Comparison of ENCODE assay signal across 37 cellular contexts in genomic region chr1:15991427-15992186, GRCh38. TPM values are rescaled to one million over a fixed set of nuclear protein-coding genes. Genes with fewer than 3 reads are reported as not detected.
"Had no signal": no experiment of that assay in that cellular context is flagged by ENCODE, and none has a peak within 500 bp of the region (broad histone marks: within the 10 kb centered on the region; RNA-seq: fewer than 3 reads in every experiment).

No MANE protein-coding gene starts in this region.

- H3K9me3 Mint-ChIP-seq: dendritic cell treated with granulocyte-macrophage colony-stimulating factor and Interleukin-4, amounts not matched to agents 40 ng/mL and 50 ng/mL, for 4 days; naive thymus-derived CD4-positive, alpha-beta T cell; nephron; neural progenitor cell; type B pancreatic cell had no signal

- H3K27me3 Mint-ChIP-seq: dendritic cell treated with granulocyte-macrophage colony-stimulating factor and Interleukin-4, amounts not matched to agents 40 ng/mL and 50 ng/mL, for 4 days; type B pancreatic cell had no signal

- ATAC-seq: foreskin keratinocyte; gastroesophageal sphincter; heart left ventricle; left lobe of liver; naive thymus-derived CD4-positive, alpha-beta T cell; psoas muscle; right cardiac atrium; stimulated activated naive CD8-positive, alpha-beta T cell treated with anti-CD3 and anti-CD28 coated beads, Interleukin-15, Interleukin-2, amounts not matched to agents 100 U/mL and 50 U/mL, for 24 hours had no signal

- H3K9ac ChIP-seq: neural progenitor cell had no signal

- H3K27ac ChIP-seq: colonic mucosa, esophagus muscularis mucosa, foreskin keratinocyte, gastroesophageal sphincter, heart left ventricle, hepatocyte, neural progenitor cell, psoas muscle, skin epidermis, testis, tibial artery had no signal

- H3K27ac Mint-ChIP-seq: dendritic cell treated with granulocyte-macrophage colony-stimulating factor and Interleukin-4, amounts not matched to agents 40 ng/mL and 50 ng/mL, for 4 days; nephron; type B pancreatic cell had no signal

- FAIRE-seq: endothelial cell of umbilical vein, kidney had no signal

- H3K36me3 ChIP-seq: colonic mucosa, esophagus muscularis mucosa, gastroesophageal sphincter, heart left ventricle, neural progenitor cell, tibial artery had no signal

- H3K4me3 ChIP-seq: colonic mucosa, esophagus muscularis mucosa, gastroesophageal sphincter, heart left ventricle, hepatocyte, neural progenitor cell, psoas muscle, skin epidermis, testis, tibial artery had no signal

- H3K9me3 ChIP-seq: colonic mucosa, esophagus muscularis mucosa, gastroesophageal sphincter, heart left ventricle, psoas muscle, testis, tibial artery had no signal

- H3K4me1 ChIP-seq: colonic mucosa, foreskin keratinocyte, heart left ventricle, neural progenitor cell, psoas muscle, testis, tibial artery had no signal

- H3K36me3 Mint-ChIP-seq: naive thymus-derived CD4-positive, alpha-beta T cell; neural progenitor cell; type B pancreatic cell had no signal

- DNase-seq: colonic mucosa; effector CD8-positive, alpha-beta T cell; foreskin keratinocyte; heart left ventricle; kidney; mesenchymal stem cell; midbrain; naive thymus-derived CD4-positive, alpha-beta T cell; nucleus accumbens; psoas muscle; right cardiac atrium; stimulated activated CD4-positive, alpha-beta T cell treated with anti-CD3 and anti-CD28 coated beads, Interleukin-15, amount 100 ng/mL, for 24 hours; stimulated activated CD4-positive, alpha-beta T cell treated with anti-CD3 and anti-CD28 coated beads, Interleukin-4, amount 100 ng/mL, for 1 hour; stimulated activated CD8-positive, alpha-beta memory T cell treated with anti-CD3 and anti-CD28 coated beads, Interleukin-4, amount 100 ng/mL, for 48 hours; stimulated activated naive CD8-positive, alpha-beta T cell treated with anti-CD3 and anti-CD28 coated beads, Interleukin-15, Interleukin-2, amounts not matched to agents 100 U/mL and 50 U/mL, for 24 hours; substantia nigra; testis; tibial artery had no signal

- H3K27me3 ChIP-seq: colonic mucosa, esophagus muscularis mucosa, foreskin keratinocyte, gastroesophageal sphincter, heart left ventricle, hepatocyte, neural progenitor cell, testis, tibial artery had no signal

- H3K4me2 ChIP-seq: hepatocyte, neural progenitor cell had no signal

- H2AFZ ChIP-seq: hepatocyte, neural progenitor cell had no signal

- H3K4me3 Mint-ChIP-seq: dendritic cell treated with granulocyte-macrophage colony-stimulating factor and Interleukin-4, amounts not matched to agents 40 ng/mL and 50 ng/mL, for 4 days; naive thymus-derived CD4-positive, alpha-beta T cell; nephron; neural progenitor cell; type B pancreatic cell had no signal

- H3K79me2 ChIP-seq: hepatocyte had no signal

- H3K4me1 Mint-ChIP-seq: naive thymus-derived CD4-positive, alpha-beta T cell; nephron had no signal

RNA-seq across cellular contexts. Expression of gene SRARP, which starts 12.4 kb away (rescaled TPM):
- total RNA-seq: chondrocyte; colonic mucosa; endothelial cell of umbilical vein; epithelial cell of proximal tubule; esophagus muscularis mucosa; fibroblast of lung; foreskin keratinocyte; gastroesophageal sphincter; hepatocyte; left lobe of liver; liver; mucosa of gallbladder; naive thymus-derived CD4-positive, alpha-beta T cell; osteocyte; renal cortical epithelial cell; urinary bladder had no signal
- polyA plus RNA-seq: endothelial cell of umbilical vein; fibroblast of lung; foreskin keratinocyte; hepatocyte; naive thymus-derived CD4-positive, alpha-beta T cell had no signal

RNA-seq across cellular contexts. Expression of gene HSPB7, which starts 26.2 kb away (rescaled TPM):
- total RNA-seq: endothelial cell of umbilical vein; epithelial cell of proximal tubule; foreskin keratinocyte; lung microvascular endothelial cell; naive thymus-derived CD4-positive, alpha-beta T cell had no signal
- polyA plus RNA-seq: endothelial cell of umbilical vein; foreskin keratinocyte; naive thymus-derived CD4-positive, alpha-beta T cell had no signal

RNA-seq across cellular contexts. Expression of gene CLCNKA, which starts 30.2 kb away (rescaled TPM):
- total RNA-seq: endothelial cell of umbilical vein; epithelial cell of proximal tubule; foreskin keratinocyte; liver; lung microvascular endothelial cell; naive thymus-derived CD4-positive, alpha-beta T cell; osteocyte; urinary bladder had no signal
- polyA plus RNA-seq: endothelial cell of umbilical vein; fibroblast of lung; foreskin keratinocyte; liver; naive thymus-derived CD4-positive, alpha-beta T cell had no signal

RNA-seq across cellular contexts. Expression of gene CLCNKB, which starts 52.0 kb away (rescaled TPM):
- total RNA-seq: endothelial cell of umbilical vein; foreskin keratinocyte; left lobe of liver; liver; lung microvascular endothelial cell; naive thymus-derived CD4-positive, alpha-beta T cell; osteocyte had no signal
- polyA plus RNA-seq: foreskin keratinocyte; liver; naive thymus-derived CD4-positive, alpha-beta T cell had no signal
